ENCODE assay signal across 8 cellular contexts in the genomic region with DNA sequence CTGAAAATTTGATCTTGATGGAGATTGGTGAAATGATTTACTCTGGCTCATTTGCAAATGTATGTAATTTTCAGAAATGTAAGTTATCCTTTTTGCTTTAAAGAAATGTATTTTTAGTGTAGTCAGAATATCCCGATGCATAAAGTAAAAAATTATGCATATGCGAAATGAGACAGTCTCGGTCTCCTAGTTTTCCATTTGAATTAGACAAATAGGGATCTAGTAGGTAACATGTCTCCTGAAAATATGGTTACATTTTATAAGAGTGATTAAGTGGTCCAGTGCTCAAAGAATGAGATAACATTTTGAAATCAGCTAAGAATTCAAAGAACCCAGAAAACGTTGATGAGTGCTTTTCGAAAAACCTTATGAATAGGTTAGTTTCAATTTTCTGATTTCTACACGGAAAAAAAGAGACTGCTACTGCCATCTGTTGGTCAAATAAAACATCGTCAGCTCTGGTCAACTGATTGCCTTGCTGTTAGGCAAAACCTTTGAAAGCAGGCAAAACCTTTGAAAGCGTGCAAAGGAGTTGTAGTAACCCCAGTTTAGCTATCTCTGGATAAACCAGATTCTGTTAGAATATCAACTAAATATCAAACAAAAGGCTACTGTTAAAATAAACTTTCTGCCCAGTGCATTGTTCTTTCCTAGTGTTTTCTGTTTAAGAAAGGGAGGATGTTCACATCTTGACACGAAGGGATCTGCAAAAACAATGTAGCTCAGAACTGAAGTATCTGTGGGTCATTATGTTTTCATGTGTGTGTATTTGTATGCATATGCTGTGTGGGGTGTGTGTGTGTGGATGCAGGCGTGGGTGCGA. TPM values are rescaled to one million over a fixed set of nuclear protein-coding genes. Genes with fewer than 3 reads are reported as not detected.
DNase-seq lines count a peak whose midpoint lies in the region; ATAC-seq and TF ChIP-seq lines count a peak whose summit lies in the region.

No MANE protein-coding gene starts in this region.

- H3K9me3 Mint-ChIP-seq in Caco-2 (ENCODE audit: unreplicated experiment), result no peaks in the 10 kb centered on the region
- H3K9me3 Mint-ChIP-seq in activated CD8-positive, alpha-beta T cell treated with anti-CD3 and anti-CD28 coated beads, Interleukin-2, amount 10 ng/mL, durations not matched to agents 7 days and 5 days (ENCODE audit: insufficient read depth), result no peaks in the 10 kb centered on the region

- H3K9me3 ChIP-seq in Caco-2, result no peaks in the 10 kb centered on the region

- ATAC-seq in GM18861 (IDR thresholded peaks at IDR 0.05; ENCODE audit: unreplicated experiment) (peak; percentile 90), HG02981 (IDR thresholded peaks at IDR 0.05; ENCODE audit: unreplicated experiment) (peak; percentile 87)
- ATAC-seq in activated CD8-positive, alpha-beta T cell treated with anti-CD3 and anti-CD28 coated beads, Interleukin-2, amount 10 ng/mL, durations not matched to agents 7 days and 5 days, result no peak

- no peaks in the 10 kb centered on the region for H3K36me3 ChIP-seq in Caco-2 (ENCODE audit: control insufficient read depth, insufficient read depth, low read length)

- DNase-seq in Caco-2, result peak in 1 of 2 experiments; percentile 53
- DNase-seq in NCI-H2107 treated with DMSO at 0.1 percent for 48 hours (lab: John Stamatoyannopoulos, UW; ENCODE audit: unreplicated experiment), result peak; percentile 79
- peak; percentile 55 for DNase-seq in activated CD8-positive, alpha-beta T cell treated with anti-CD3 and anti-CD28 coated beads, Interleukin-2, amount 10 ng/mL, durations not matched to agents 7 days and 5 days
- peak; percentile 56 for DNase-seq in glomerular visceral epithelial cell (ENCODE audit: extremely low spot score)
- peak; percentile 51 for DNase-seq in renal cortical epithelial cell (ENCODE audit: low read depth)
- DNase-seq in GF-D8 (lab: John Stamatoyannopoulos, UW), result no peak

- no peaks in the 10 kb centered on the region for H3K4me1 Mint-ChIP-seq in Caco-2 (ENCODE audit: low read depth, unreplicated experiment)
- H3K4me1 Mint-ChIP-seq in activated CD8-positive, alpha-beta T cell treated with anti-CD3 and anti-CD28 coated beads, Interleukin-2, amount 10 ng/mL, durations not matched to agents 7 days and 5 days (ENCODE audit: low read depth), result peaks cover 4% of the 10 kb centered on the region

- POLR2A ChIA-PET in Caco-2 (lab: Charles Lee), result no interaction called here
- POLR2A ChIA-PET in activated CD8-positive, alpha-beta T cell treated with anti-CD3 and anti-CD28 coated beads, Interleukin-2, amount 10 ng/mL, durations not matched to agents 7 days and 5 days (lab: Charles Lee), result no interaction called here

- CTCF ChIA-PET in Caco-2 (lab: Charles Lee), result interaction anchor here (0.5 kb wide), 1 partner anchor 275 kb away, joined by 3 read pairs; no protein-coding TSS in a partner anchor
- CTCF ChIA-PET in activated CD8-positive, alpha-beta T cell treated with anti-CD3 and anti-CD28 coated beads, Interleukin-2, amount 10 ng/mL, durations not matched to agents 7 days and 5 days (lab: Charles Lee), result interaction anchor here (0.7 to 1.4 kb wide), 9 partner anchors 11 to 402 kb away, joined by 3 read pairs; no protein-coding TSS in a partner anchor

- H3K27me3 ChIP-seq in Caco-2 (replicated peaks; ENCODE audit: control insufficient read depth, insufficient read depth, low read length), result no peaks in the 10 kb centered on the region

- peak; percentile 41 to 48 for TF ChIP-seq CTCF in Caco-2 (IDR thresholded peaks at IDR 0.05; ENCODE audit: insufficient read depth in 1 of 2, low read depth in 1 of 2, low read length in 1 of 2, severe bottlenecking in 1 of 2, unreplicated experiment in 1 of 2)

- no peaks in the 10 kb centered on the region for H3K36me3 Mint-ChIP-seq in Caco-2 (ENCODE audit: insufficient read depth, unreplicated experiment)
- no peaks in the 10 kb centered on the region for H3K36me3 Mint-ChIP-seq in activated CD8-positive, alpha-beta T cell treated with anti-CD3 and anti-CD28 coated beads, Interleukin-2, amount 10 ng/mL, durations not matched to agents 7 days and 5 days (ENCODE audit: low read depth)

- no peak overlapping the region for H3K4me3 ChIP-seq in Caco-2 (ENCODE audit: low read depth, low read length)

- intact Hi-C loops in Caco-2 (cut with micrococcal nuclease; ENCODE audit: unreplicated experiment), result loop anchor here (1.0 to 5.0 kb wide), 4 partner anchors 86 to 466 kb away; no protein-coding TSS in a partner anchor

- no peak overlapping the region for H3K27ac Mint-ChIP-seq in Caco-2 (ENCODE audit: unreplicated experiment)
- no peak overlapping the region for H3K27ac Mint-ChIP-seq in activated CD8-positive, alpha-beta T cell treated with anti-CD3 and anti-CD28 coated beads, Interleukin-2, amount 10 ng/mL, durations not matched to agents 7 days and 5 days

- H3K4me3 Mint-ChIP-seq in Caco-2 (ENCODE audit: unreplicated experiment), result no peak overlapping the region
- peak overlapping the region; percentile 28 for H3K4me3 Mint-ChIP-seq in activated CD8-positive, alpha-beta T cell treated with anti-CD3 and anti-CD28 coated beads, Interleukin-2, amount 10 ng/mL, durations not matched to agents 7 days and 5 days

- BruUV-seq in Caco-2 (replicated peaks; lab: Mats Ljungman, UMichigan), result no TSS peak

- peaks cover 8% of the 10 kb centered on the region; the same call in 1 of the 2 replicates for H3K4me1 ChIP-seq in Caco-2

- H3K27me3 Mint-ChIP-seq in Caco-2 (ENCODE audit: insufficient read depth, unreplicated experiment), result peaks cover 6% of the 10 kb centered on the region
- peaks cover 6% of the 10 kb centered on the region for H3K27me3 Mint-ChIP-seq in activated CD8-positive, alpha-beta T cell treated with anti-CD3 and anti-CD28 coated beads, Interleukin-2, amount 10 ng/mL, durations not matched to agents 7 days and 5 days (ENCODE audit: low read depth)

RNA-seq across cellular contexts. Expression of a gene that starts 59.3 kb away (rescaled TPM):
- total RNA-seq in Caco-2 (2022), result 45.4 and 52.4 TPM in 2 replicates
- total RNA-seq in activated CD8-positive, alpha-beta T cell treated with anti-CD3 and anti-CD28 coated beads, Interleukin-2, amount 10 ng/mL, durations not matched to agents 7 days and 5 days, result 10 to 100 TPM; 18.8 to 21.2 TPM
- 29.2 and 38.6 TPM in 2 replicates for total RNA-seq in renal cortical epithelial cell
